In genomic region chr9:86098793-86099694, GRCh38 we compare ENCODE assay signal across 8 cellular contexts. TPM values are rescaled to one million over a fixed set of nuclear protein-coding genes. Genes with fewer than 3 reads are reported as not detected.
DNase-seq lines count a peak whose midpoint lies in the region; ATAC-seq and TF ChIP-seq lines count a peak whose summit lies in the region.

Gene GOLM1 (minus strand): TSS chr9:86099558. CDS start chr9:86079320, 20,238 bp downstream.

- peaks cover 4% of the 10 kb centered on the region; the same call in 1 of the 2 replicates for H3K4me1 ChIP-seq in BE2C

- no peaks in the 10 kb centered on the region for H3K9me3 ChIP-seq in BE2C

- peak within 1 kb of the TSS; percentile 89 for H3K4me3 ChIP-seq in BE2C (ENCODE audit: low read depth, low read length)

- no peaks in the 10 kb centered on the region for H3K9me3 Mint-ChIP-seq in activated T-helper 17 cell treated with anti-CD3 and anti-CD28 coated beads, Interleukin-2, amount 50 U/mL, for 72 hours
- no peaks in the 10 kb centered on the region for H3K9me3 Mint-ChIP-seq in neural crest cell

- peak within 1 kb of the TSS; percentile 74 for H3K4me3 Mint-ChIP-seq in activated T-helper 17 cell treated with anti-CD3 and anti-CD28 coated beads, Interleukin-2, amount 50 U/mL, for 72 hours
- H3K4me3 Mint-ChIP-seq in neural crest cell = peak within 1 kb of the TSS; percentile 94

- 0 out of 2 replicates have a peak, but pooled peaks have one; percentile 4 for TF ChIP-seq CTCF in BE2C (IDR thresholded peaks at IDR 0.05; ENCODE audit: low read depth, low read length)
- TF ChIP-seq CTCF in neural crest cell (conservative IDR thresholded peaks at IDR 0.05) = peak; percentile 40

- no peaks in the 10 kb centered on the region for H3K4me1 Mint-ChIP-seq in activated T-helper 17 cell treated with anti-CD3 and anti-CD28 coated beads, Interleukin-2, amount 50 U/mL, for 72 hours
- peaks cover 42% of the 10 kb centered on the region for H3K4me1 Mint-ChIP-seq in neural crest cell

- H3K36me3 ChIP-seq in BE2C = no peaks in the 10 kb centered on the region; the same call in 1 of the 2 replicates

- ATAC-seq in GM18867 (IDR thresholded peaks at IDR 0.05; ENCODE audit: unreplicated experiment) = peak; percentile 79
- ATAC-seq in HG03039 (IDR thresholded peaks at IDR 0.05; ENCODE audit: unreplicated experiment) = peak; percentile 52
- ATAC-seq in activated T-helper 17 cell treated with anti-CD3 and anti-CD28 coated beads, Interleukin-2, amount 50 U/mL, for 72 hours (replicated peaks) = peak; percentile 83
- ATAC-seq in GM18873 (IDR thresholded peaks at IDR 0.05; ENCODE audit: low FRiP score, unreplicated experiment) = no peak

- H3K27me3 Mint-ChIP-seq in activated T-helper 17 cell treated with anti-CD3 and anti-CD28 coated beads, Interleukin-2, amount 50 U/mL, for 72 hours = peaks cover 40% of the 10 kb centered on the region
- H3K27me3 Mint-ChIP-seq in neural crest cell (ENCODE audit: low read depth) = no peaks in the 10 kb centered on the region

- DNase-seq in BE2C (peak; percentile 80), NCI-H345 (lab: John Stamatoyannopoulos, UW) (peak; percentile 54), foreskin melanocyte (peak; percentile 33), neural crest cell (ENCODE audit: low read depth, low spot score) (peak; percentile 54)

- H3K27ac Mint-ChIP-seq in activated T-helper 17 cell treated with anti-CD3 and anti-CD28 coated beads, Interleukin-2, amount 50 U/mL, for 72 hours = no peak within 1 kb of the TSS
- H3K27ac Mint-ChIP-seq in neural crest cell (ENCODE audit: unreplicated experiment) = peak within 1 kb of the TSS; percentile 94

- H3K36me3 Mint-ChIP-seq in activated T-helper 17 cell treated with anti-CD3 and anti-CD28 coated beads, Interleukin-2, amount 50 U/mL, for 72 hours (ENCODE audit: low read depth) = no peaks in the 10 kb centered on the region
- peaks cover 2% of the 10 kb centered on the region for H3K36me3 Mint-ChIP-seq in neural crest cell (ENCODE audit: low read depth)

- no peaks in the 10 kb centered on the region; the same call in 1 of the 2 replicates for H3K27me3 ChIP-seq in BE2C

RNA-seq across cellular contexts. Expression of gene GOLM1, which starts in this region (rescaled TPM):
- polyA plus RNA-seq in BE2C (2012; ENCODE audit: insufficient read depth, insufficient read length, low read depth) = 35.8 TPM
- 1 to 10 TPM; 2.0 to 2.8 TPM for total RNA-seq in activated T-helper 17 cell treated with anti-CD3 and anti-CD28 coated beads, Interleukin-2, amount 50 U/mL, for 72 hours
- 105 and 111 TPM in 2 replicates for total RNA-seq in neural crest cell

Comparison
In these comparisons a context has a peak if more than half of its experiments do, and no peak if none do; other contexts are left out.
1. RNA of gene GOLM1 (total RNA-seq): 105 to 111 TPM in neural crest cell; 2.0 to 2.8 TPM in activated T-helper 17 cell treated with anti-CD3 and anti-CD28 coated beads, Interleukin-2, amount 50 U/mL, for 72 hours; every median in the first group is over 10 times any median in the second.
2. Peak in every context shown above with its lines, with median percentiles within 50 percentile points of each other: DNase-seq.